ENCODE assay signal across 1 cellular context in genomic region chr18:49071365-49071764, GRCh38.
A peak's percentile ranks its signal among the peaks of the same experiment; 100 is the strongest.
TF ChIP-seq lines count a peak whose summit lies in the region.

No MANE protein-coding gene starts in this region.

TF ChIP-seq in K562, 482 proteins besides CTCF, POLR2A, EP300 and RAD21 (continued from another document):
- TF ChIP-seq ZNF449 (CRISPR knock-in tag; IDR thresholded peaks at IDR 0.05) (no peak), KDM1A (IDR thresholded peaks at IDR 0.05) (peak; percentile 22 to 46; a peak in 1 of 4 replicates)
